Comparison of ENCODE assay signal across 19 cellular contexts in the genomic region with DNA sequence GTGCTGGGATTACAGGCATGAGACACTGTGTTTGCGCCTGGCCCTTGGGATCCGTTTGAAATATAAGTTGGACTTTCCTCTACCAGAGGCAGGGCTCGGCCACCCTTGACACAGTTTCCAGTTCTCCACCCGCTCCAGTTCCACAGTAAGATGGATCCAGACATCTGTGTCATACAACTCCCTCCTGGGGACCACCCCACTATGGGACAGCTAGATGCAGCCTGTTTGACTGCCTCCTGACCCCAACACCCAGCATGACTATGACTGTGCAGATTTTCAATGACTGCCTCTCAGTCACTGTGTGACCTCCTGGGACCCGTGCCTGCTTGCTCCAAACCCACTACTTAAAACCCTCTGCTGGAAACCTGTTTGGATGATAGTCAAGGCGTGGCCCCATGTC.
DNase-seq lines count a peak whose midpoint lies in the region; ATAC-seq, FAIRE-seq and TF ChIP-seq lines count a peak whose summit lies in the region.
"Had no signal": no experiment of that assay in that cellular context is flagged by ENCODE, and none has a peak within 500 bp of the region (broad histone marks: within the 10 kb centered on the region; RNA-seq: fewer than 3 reads in every experiment).

No MANE protein-coding gene starts in this region.

- CTCF ChIA-PET in HepG2 (lab: Yijun Ruan, JAX; ENCODE audit: low intra/inter-chr PET ratio, low total read pairs) = no interaction called here
- CTCF ChIA-PET in IMR-90 (lab: Yijun Ruan, JAX) = no interaction called here

- no peak overlapping the region for H4K5ac ChIP-seq in IMR-90 (ENCODE audit: low read depth, low read length)

- H4K20me1 ChIP-seq in HepG2 (ENCODE audit: insufficient read depth, low read length) (no peaks in the 10 kb centered on the region), IMR-90 (ENCODE audit: insufficient read depth, low read length) (no peaks in the 10 kb centered on the region)

- no peak overlapping the region for H4K8ac ChIP-seq in IMR-90 (ENCODE audit: low read depth in 2 of 2, low read length in 2 of 2)

- peaks cover 5 to 51% of the 10 kb centered on the region in 2 experiments; a peak in 3 of 5 replicates for H3K27me3 ChIP-seq in HepG2 (ENCODE audit: control insufficient read depth in 1 of 2, insufficient read depth in 2 of 2, low read length in 2 of 2)
- H3K27me3 ChIP-seq in right lobe of liver = no peaks in the 10 kb centered on the region
- peaks cover 26% of the 10 kb centered on the region for H3K27me3 ChIP-seq in IMR-90 (ENCODE audit: control insufficient read depth, insufficient read depth, low read length)
- H3K27me3 ChIP-seq: BE2C, MG63 had no signal

- no peaks in the 10 kb centered on the region for H3K36me3 ChIP-seq in HepG2 (replicated peaks in 1 of 2; ENCODE audit: control insufficient read depth in 1 of 2, insufficient read depth in 2 of 2, low read length in 2 of 2)
- no peaks in the 10 kb centered on the region for H3K36me3 ChIP-seq in right lobe of liver
- no peaks in the 10 kb centered on the region for H3K36me3 ChIP-seq in IMR-90 (ENCODE audit: control insufficient read depth, insufficient read depth, low read length)
- no peaks in the 10 kb centered on the region for H3K36me3 ChIP-seq in kidney (ENCODE audit: control insufficient read depth in 1 of 2, insufficient read depth in 2 of 2, low read length in 2 of 2)
- H3K36me3 ChIP-seq: BE2C, MG63 had no signal

- H3K18ac ChIP-seq in IMR-90 (ENCODE audit: low read depth, low read length) = no peak overlapping the region

- no peak overlapping the region for H3K4me3 ChIP-seq in HepG2 (replicated peaks in 1 of 3; ENCODE audit: insufficient read depth in 1 of 3, low read depth in 2 of 3, low read length in 3 of 3)
- H3K4me3 ChIP-seq in right lobe of liver = no peak overlapping the region
- H3K4me3 ChIP-seq in IMR-90 (ENCODE audit: insufficient read depth, low read depth, low read length) = no peak overlapping the region
- H3K4me3 ChIP-seq in kidney (ENCODE audit: low read length in 2 of 2) = no peak overlapping the region
- H3K4me3 ChIP-seq: MG63 had no signal

- no peak for TF ChIP-seq CTCF in HepG2 (CRISPR knock-in tag; IDR thresholded peaks at IDR 0.05)
- TF ChIP-seq CTCF in right lobe of liver (IDR thresholded peaks at IDR 0.05) = no peak
- no peak for TF ChIP-seq CTCF in IMR-90 (conservative IDR thresholded peaks at IDR 0.05; ENCODE audit: low read depth, low read length)
- TF ChIP-seq CTCF in kidney (IDR thresholded peaks at IDR 0.05; ENCODE audit: borderline replicate concordance, extremely low read depth, insufficient read depth) = no peak

- no peak overlapping the region for H3K4ac ChIP-seq in IMR-90 (ENCODE audit: low read depth, low read length)

- dilution Hi-C loops in IMR-90 (cut with HindIII; ENCODE audit: low sequenced_read_pairs, unreplicated experiment) = no loop called here

- no peak overlapping the region for H3K56ac ChIP-seq in IMR-90 (ENCODE audit: extremely low read depth, insufficient read depth, low read length)

- H3K9me3 ChIP-seq in HepG2 (ENCODE audit: low read length) (no peaks in the 10 kb centered on the region), right lobe of liver (no peaks in the 10 kb centered on the region), IMR-90 (ENCODE audit: control insufficient read depth, insufficient read depth, low read length) (no peaks in the 10 kb centered on the region), kidney (ENCODE audit: control insufficient read depth in 1 of 2, low read length in 2 of 2) (no peaks in the 10 kb centered on the region)
- H3K9me3 ChIP-seq: BE2C, MG63 had no signal

- TF ChIP-seq POLR2A in HepG2 (IDR thresholded peaks at IDR 0.05; ENCODE audit: insufficient read depth in 1 of 2, low read depth in 2 of 2, low read length in 2 of 2) (no peak), right lobe of liver (IDR thresholded peaks at IDR 0.05) (no peak), IMR-90 (IDR thresholded peaks at IDR 0.05; ENCODE audit: low read depth, low read length) (no peak)

- TF ChIP-seq EP300 in HepG2 (IDR thresholded peaks at IDR 0.05; ENCODE audit: low read depth in 2 of 2, low read length in 2 of 2) = no peak
- TF ChIP-seq EP300 in HepG2 (CRISPR knock-in tag; IDR thresholded peaks at IDR 0.05; ENCODE audit: borderline replicate concordance) = no peak

- no peak overlapping the region for H2AFZ ChIP-seq in HepG2 (ENCODE audit: low read length)
- no peak overlapping the region for H2AFZ ChIP-seq in IMR-90 (replicated peaks; ENCODE audit: low read length, poor library complexity)

- H2BK20ac ChIP-seq in IMR-90 (ENCODE audit: low read depth, low read length) = peak overlapping the region; percentile 34; the same call in 1 of the 2 replicates

- H4K91ac ChIP-seq in IMR-90 (ENCODE audit: insufficient read depth, low read depth, low read length) = no peak overlapping the region

- H3K9ac ChIP-seq in HepG2 (ENCODE audit: insufficient read depth, low read depth, low read length) = no peak overlapping the region
- H3K9ac ChIP-seq in IMR-90 (ENCODE audit: low read depth, low read length) = no peak overlapping the region
- no peak overlapping the region for H3K9ac ChIP-seq in kidney (ENCODE audit: low read length in 2 of 2)

- no peak overlapping the region for H2AK9ac ChIP-seq in IMR-90 (replicated peaks; ENCODE audit: low read depth, low read length, poor library complexity)

- 13% methylated on average over 6 of the region's 6 CpGs for WGBS in HepG2 (ENCODE audit: low lambda C conversion rate)
- WGBS in right lobe of liver (ENCODE audit: insufficient coverage, low coverage, low lambda C conversion rate, missing lambda C conversion rate) = no CpG with 5 or more reads among the region's 6 CpGs
- WGBS in IMR-90 (ENCODE audit: extremely low coverage in 2 of 2, insufficient read length in 1 of 2), 2 experiments = no CpG with 5 or more reads among the region's 6 CpGs

- H2AK5ac ChIP-seq in IMR-90 (ENCODE audit: low read depth, low read length) = no peak overlapping the region; the same call in 1 of the 2 replicates

- H3K27ac ChIP-seq in HepG2 (ENCODE audit: extremely low read length, insufficient read depth, low read length) (no peak overlapping the region), right lobe of liver (no peak overlapping the region), IMR-90 (ENCODE audit: insufficient read depth, low read length) (no peak overlapping the region), kidney (ENCODE audit: low read depth in 2 of 2, low read length in 2 of 2) (no peak overlapping the region)

- ATAC-seq in HepG2 = no peak
- no peak for ATAC-seq in right lobe of liver
- no peak for ATAC-seq in IMR-90 (ENCODE audit: low read depth)

- BruUV-seq in HepG2 (replicated peaks; lab: Mats Ljungman, UMichigan) (no TSS peak), IMR-90 (replicated peaks; lab: Mats Ljungman, UMichigan) (no TSS peak)

- H2BK15ac ChIP-seq in IMR-90 (ENCODE audit: low read depth, low read length) = no peak overlapping the region

- H2BK120ac ChIP-seq in IMR-90 (ENCODE audit: low read depth, low read length) = no peak overlapping the region

- in situ Hi-C loops in HepG2 (cut with HindIII; ENCODE audit: extremely low pct_ligation_motif_present, low pct_unique_long_range_greater_than_20kb) = no loop called here
- in situ Hi-C loops in IMR-90 (cut with MboI; ENCODE audit: low sequenced_read_pairs) = no loop called here

- no peak overlapping the region for H2BK5ac ChIP-seq in IMR-90 (ENCODE audit: low read depth, low read length, poor library complexity, severe bottlenecking)

- DNase-seq in HepG2 (ENCODE audit: low spot score) (no peak), right lobe of liver (no peak), IMR-90 (no peak), kidney (peak; percentile 28), glomerular visceral epithelial cell (ENCODE audit: extremely low spot score) (no peak), SHP77 (lab: John Stamatoyannopoulos, UW) (no peak)
- DNase-seq in activated CD4-positive, alpha-beta T cell treated with anti-CD3 and anti-CD28 coated beads, Interleukin-2, amount 50 U/mL, for 1 hour = no peak
- DNase-seq: BE2C, DMS79, GOT3, MG63, NCI-H1092, NCI-H1436, NCI-H187 treated with DMSO at 0.1 percent for 48 hours, NCI-H2107, NCI-H446 treated with DMSO at 0.1 percent for 48 hours, NCI-H526 treated with DMSO at 0.1 percent for 48 hours, OCI-M1, Right ventricle myocardium superior had no signal

- no peak overlapping the region for H3K23ac ChIP-seq in IMR-90 (ENCODE audit: low read depth, low read length)

- no peaks in the 10 kb centered on the region for H3K4me1 ChIP-seq in HepG2 (ENCODE audit: insufficient read depth, low read length)
- H3K4me1 ChIP-seq in right lobe of liver = no peaks in the 10 kb centered on the region
- no peaks in the 10 kb centered on the region for H3K4me1 ChIP-seq in IMR-90 (ENCODE audit: control insufficient read depth, insufficient read depth, low read length)
- H3K4me1 ChIP-seq in kidney (ENCODE audit: control insufficient read depth in 1 of 2, insufficient read depth in 1 of 2, low read depth in 1 of 2, low read length in 2 of 2) = no peaks in the 10 kb centered on the region
- H3K4me1 ChIP-seq: BE2C had no signal

- H3K4me2 ChIP-seq in HepG2 (ENCODE audit: low read depth, low read length) (no peak overlapping the region), IMR-90 (ENCODE audit: low read depth, low read length) (no peak overlapping the region)

- TF ChIP-seq RAD21 in HepG2 (CRISPR knock-in tag; IDR thresholded peaks at IDR 0.05) (no peak), IMR-90 (IDR thresholded peaks at IDR 0.05; ENCODE audit: low read length) (no peak)

- H3K14ac ChIP-seq in IMR-90 (replicated peaks; ENCODE audit: low read depth, low read length) = no peak overlapping the region

- FAIRE-seq in HepG2 (lab: Jason Lieb, UNC) (no peak), kidney (lab: Jason Lieb, UNC) (no peak)

- H3K79me2 ChIP-seq in HepG2 (ENCODE audit: insufficient read depth, low read length) = no peaks in the 10 kb centered on the region

- H3K79me1 ChIP-seq in IMR-90 (ENCODE audit: low read depth in 1 of 2, low read length in 2 of 2) = no peaks in the 10 kb centered on the region

- intact Hi-C loops in HepG2 (cut with micrococcal nuclease; ENCODE audit: unreplicated experiment) (no loop called here), right lobe of liver (cut with DNase I) (no loop called here), IMR-90 (cut with micrococcal nuclease) (no loop called here), kidney (cut with DNase I) (no loop called here)

- POLR2A ChIA-PET in HepG2 (lab: Yijun Ruan, JAX) = no interaction called here
- POLR2A ChIA-PET in IMR-90 (lab: Charles Lee; ENCODE audit: unreplicated experiment) = no interaction called here

- no peaks in the 10 kb centered on the region; the same call in 1 of the 2 replicates for H3K9me1 ChIP-seq in IMR-90 (ENCODE audit: insufficient read depth, low read length)

TF ChIP-seq in HepG2, 621 proteins besides CTCF, POLR2A, EP300 and RAD21:
- TF ChIP-seq ZFY (CRISPR knock-in tag; IDR thresholded peaks at IDR 0.05) (no peak), NFE2L2 (IDR thresholded peaks at IDR 0.05; ENCODE audit: low read length) (peak; percentile 65), JUND (CRISPR knock-in tag; IDR thresholded peaks at IDR 0.05) (no peak)

TF ChIP-seq in IMR-90, 13 proteins besides CTCF, POLR2A, EP300 and RAD21:
- peak; percentile 72; the same call in 1 of the 2 replicates for TF ChIP-seq NFE2L2 (IDR thresholded peaks at IDR 0.05; ENCODE audit: low read depth, low read length)
- TF ChIP-seq CHD1 (IDR thresholded peaks at IDR 0.05; ENCODE audit: low read depth, low read length) = no peak
